ENCODE assay signal across 9 cellular contexts in the genomic region with DNA sequence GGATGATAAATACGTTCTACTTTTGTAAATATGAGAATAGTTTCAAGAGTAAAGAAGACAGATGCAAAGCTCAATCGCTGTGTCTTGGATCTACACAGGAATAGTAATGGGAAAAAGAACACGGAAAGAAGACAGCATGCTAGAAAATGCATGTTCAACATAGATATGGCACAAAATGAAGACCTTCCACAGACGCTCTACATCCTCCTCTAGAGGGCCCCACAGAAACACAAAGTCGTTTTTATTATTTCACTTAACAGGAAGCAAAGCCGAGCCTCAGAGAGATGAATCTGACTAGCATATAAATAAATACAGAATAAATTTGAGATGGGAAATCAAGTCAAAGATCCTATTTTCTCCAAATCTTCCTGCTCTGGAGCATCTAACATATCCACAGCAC.
DNase-seq lines count a peak whose midpoint lies in the region; ATAC-seq and TF ChIP-seq lines count a peak whose summit lies in the region.
"Had no signal": no experiment of that assay in that cellular context is flagged by ENCODE, and none has a peak within 500 bp of the region (broad histone marks: within the 10 kb centered on the region; RNA-seq: fewer than 3 reads in every experiment).

No MANE protein-coding gene starts in this region.

- no peaks in the 10 kb centered on the region for H3K27me3 ChIP-seq in effector memory CD4-positive, alpha-beta T cell (replicated peaks; ENCODE audit: control insufficient read depth, insufficient read depth, low read length, poor library complexity, severe bottlenecking)

- ATAC-seq in HG03565 (IDR thresholded peaks at IDR 0.05; ENCODE audit: unreplicated experiment) = no peak

- H3K9me3 ChIP-seq in effector memory CD4-positive, alpha-beta T cell (ENCODE audit: control insufficient read depth, low read length) = no peaks in the 10 kb centered on the region

- peak; percentile 64 for TF ChIP-seq CTCF in GM12865 (IDR thresholded peaks at IDR 0.05; ENCODE audit: insufficient read depth, low read depth, low read length, missing control alignments)
- TF ChIP-seq CTCF in HFFc6 (IDR thresholded peaks at IDR 0.05) = peak; percentile 60; the same call in 1 of the 2 replicates

- peaks cover 49% of the 10 kb centered on the region for H3K4me1 Mint-ChIP-seq in HFFc6 (ENCODE audit: low read depth)

- H3K36me3 ChIP-seq in effector memory CD4-positive, alpha-beta T cell (ENCODE audit: control insufficient read depth, insufficient read depth, low read length) = no peaks in the 10 kb centered on the region

- H3K4me3 Mint-ChIP-seq in HFFc6 = no peak overlapping the region
- H3K4me3 Mint-ChIP-seq: T-helper 1 cell treated with Interleukin-12 subunit alpha and Interleukin-12 subunit beta and Interleukin-4 antibody, amounts not matched to agents 30 μg/mL and 1 μg/mL, for 36 hours had no signal

- no peaks in the 10 kb centered on the region; the same call in 1 of the 2 replicates for H3K36me3 Mint-ChIP-seq in HFFc6 (ENCODE audit: low read depth)

- in situ Hi-C loops in SK-MEL-5 (cut with HindIII; ENCODE audit: low pct_unique_long_range_greater_than_20kb, low sequenced_read_pairs) = no loop called here

- 0 out of 2 replicates have a peak, but pooled peaks cover 2% of the 10 kb centered on the region for H3K27me3 Mint-ChIP-seq in HFFc6 (ENCODE audit: insufficient read depth)

- no peaks in the 10 kb centered on the region for H3K9me3 Mint-ChIP-seq in HFFc6
- H3K9me3 Mint-ChIP-seq: T-helper 1 cell treated with Interleukin-12 subunit alpha and Interleukin-12 subunit beta and Interleukin-4 antibody, amounts not matched to agents 30 μg/mL and 1 μg/mL, for 36 hours had no signal

- H3K4me1 ChIP-seq in effector memory CD4-positive, alpha-beta T cell (ENCODE audit: control insufficient read depth, insufficient read depth, low read length, poor library complexity, severe bottlenecking) = no peaks in the 10 kb centered on the region

- no peak overlapping the region for H3K27ac ChIP-seq in effector memory CD4-positive, alpha-beta T cell (ENCODE audit: insufficient read depth, low read length, poor library complexity, severe bottlenecking)

- no peak overlapping the region for H3K4me3 ChIP-seq in GM12865 (ENCODE audit: low read depth, low read length)
- no peak overlapping the region for H3K4me3 ChIP-seq in effector memory CD4-positive, alpha-beta T cell (ENCODE audit: insufficient read depth, low read depth, low read length, poor library complexity, severe bottlenecking)

- H3K27ac Mint-ChIP-seq in HFFc6 = no peak overlapping the region
- H3K27ac Mint-ChIP-seq: T-helper 1 cell treated with Interleukin-12 subunit alpha and Interleukin-12 subunit beta and Interleukin-4 antibody, amounts not matched to agents 30 μg/mL and 1 μg/mL, for 36 hours had no signal

- DNase-seq in GM12865 (ENCODE audit: low read depth) = peak; percentile 63
- no peak for DNase-seq in HFFc6
- peak; percentile 71 for DNase-seq in SK-MEL-5 (ENCODE audit: low read depth, low spot score)
- peak; percentile 75 for DNase-seq in iris pigment epithelial cell (ENCODE audit: low read depth)
- DNase-seq in effector memory CD4-positive, alpha-beta T cell = no peak
- no peak for DNase-seq in NCI-H1417 (lab: John Stamatoyannopoulos, UW)
- DNase-seq in AG20443 (ENCODE audit: low spot score) = no peak

Comparison
In these comparisons a context has a peak if more than half of its experiments do, and no peak if none do; other contexts are left out.
1. DNase-seq: peak in GM12865 (single experiment), SK-MEL-5 (single experiment) and iris pigment epithelial cell (single experiment); none in HFFc6 (single experiment), effector memory CD4-positive, alpha-beta T cell (0 of 3), NCI-H1417 (0 of 3) and AG20443 (single experiment).